ENCODE assay signal across 8 cellular contexts in the genomic region with DNA sequence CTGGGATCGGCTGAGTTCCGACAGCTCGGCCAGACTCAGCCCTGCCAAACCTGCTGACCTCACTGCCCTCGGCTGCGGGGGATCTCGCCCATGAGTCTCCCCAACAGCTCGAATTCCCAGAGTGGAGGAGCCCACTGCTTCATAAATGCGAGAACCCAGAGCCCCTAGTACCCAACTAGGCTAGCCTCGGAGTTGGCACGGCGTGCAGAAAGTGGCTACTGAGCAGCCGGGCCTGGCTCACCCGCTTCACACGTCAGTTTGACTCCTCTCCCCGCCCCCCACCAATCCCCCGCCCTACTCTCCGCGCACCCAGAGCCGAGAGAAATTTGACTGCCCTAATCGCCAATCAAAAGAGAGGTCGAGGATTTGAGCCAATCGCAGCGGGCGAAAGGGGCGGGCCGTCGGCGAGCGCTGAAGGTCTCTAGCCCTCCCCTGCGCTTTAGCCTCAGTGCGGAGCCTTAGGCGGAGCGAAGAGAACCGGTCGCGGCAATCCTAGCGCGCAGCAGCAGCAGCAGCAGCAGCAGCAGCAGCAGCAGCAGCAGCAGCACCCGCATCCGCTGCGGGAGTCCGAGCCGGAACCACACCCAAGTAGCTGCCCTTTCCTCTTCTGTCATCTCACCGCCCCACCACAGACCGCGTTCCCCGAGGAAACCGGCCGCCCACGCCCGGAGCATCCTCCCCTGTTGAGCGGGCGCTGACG. TPM values are rescaled to one million over a fixed set of nuclear protein-coding genes. Genes with fewer than 3 reads are reported as not detected.
DNase-seq lines count a peak whose midpoint lies in the region; ATAC-seq and TF ChIP-seq lines count a peak whose summit lies in the region.

A gene (plus strand): TSS at position 448 of the 700 bp plus-strand sequence. CDS start 264 bp downstream, outside the sequence.

- TF ChIP-seq CTCF in H9 (conservative IDR thresholded peaks at IDR 0.05) (no peak), fibroblast of the aortic adventitia (IDR thresholded peaks at IDR 0.05; ENCODE audit: insufficient read depth, low read length) (no peak), nephron progenitor cell (IDR thresholded peaks at IDR 0.05) (no peak)

- peak within 1 kb of the TSS; percentile 92 for H3K4me2 ChIP-seq in H9 (ENCODE audit: insufficient read depth, insufficient read length, low read length)

- H3K36me3 Mint-ChIP-seq in H9 (ENCODE audit: insufficient read depth in 1 of 3, low read depth in 3 of 3) (peaks cover 5 to 19% (median 7%) of the 10 kb centered on the region in 3 experiments; a peak in 6 of 7 replicates), nephron progenitor cell (ENCODE audit: low read depth) (peaks cover 17% of the 10 kb centered on the region)

- peak within 1 kb of the TSS; percentile 77; the same call in 1 of the 2 replicates for H3K14ac ChIP-seq in H9 (ENCODE audit: insufficient read depth, low read length)

- no peak within 1 kb of the TSS for H2AK5ac ChIP-seq in H9 (ENCODE audit: insufficient read length, low read length)

- H3K9me3 ChIP-seq in H9 (ENCODE audit: control insufficient read depth, low read depth, low read length) (no peaks in the 10 kb centered on the region), MG63 (no peaks in the 10 kb centered on the region)

- no peak within 1 kb of the TSS for H4K8ac ChIP-seq in H9 (replicated peaks; ENCODE audit: insufficient read length, low read depth, low read length)

- peak within 1 kb of the TSS; percentile 58 to 89 (median 81); a peak in 4 of 7 replicates for H3K27ac Mint-ChIP-seq in H9
- H3K27ac Mint-ChIP-seq in nephron progenitor cell: peak within 1 kb of the TSS; percentile 94
- peak within 1 kb of the TSS; percentile 99 for H3K27ac Mint-ChIP-seq in stimulated activated naive CD8-positive, alpha-beta T cell treated with anti-CD3 and anti-CD28 coated beads, Interleukin-15, amount 100 ng/mL, for 72 hours

- no peak within 1 kb of the TSS for H3K27ac ChIP-seq in H9 (ENCODE audit: insufficient read length, low read depth, low read length)

- WGBS in H9 (ENCODE audit: extremely low coverage, insufficient read length, low lambda C conversion rate): no CpG with 5 or more reads among the region's 54 CpGs

- ATAC-seq in stimulated activated naive CD8-positive, alpha-beta T cell treated with anti-CD3 and anti-CD28 coated beads, Interleukin-15, amount 100 ng/mL, for 72 hours: peak; percentile 78

- no peak within 1 kb of the TSS for H2BK15ac ChIP-seq in H9 (ENCODE audit: low read depth, low read length)

- no peaks in the 10 kb centered on the region for H4K20me1 ChIP-seq in H9 (ENCODE audit: control insufficient read depth, insufficient read depth, insufficient read length)

- peak within 1 kb of the TSS; percentile 40 for H3K18ac ChIP-seq in H9 (ENCODE audit: insufficient read length, low read depth, low read length)

- H4K5ac ChIP-seq in H9 (ENCODE audit: insufficient read length, low read depth, low read length): no peak within 1 kb of the TSS

- peak within 1 kb of the TSS; percentile 92 for H2AFZ ChIP-seq in H9 (ENCODE audit: low read length)

- H3K36me3 ChIP-seq in MG63: peaks cover 40% of the 10 kb centered on the region

- H3K27me3 Mint-ChIP-seq in H9 (ENCODE audit: low read depth) (no peaks in the 10 kb centered on the region), nephron progenitor cell (ENCODE audit: low read depth, poor library complexity) (no peaks in the 10 kb centered on the region)
- no peaks in the 10 kb centered on the region for H3K27me3 Mint-ChIP-seq in stimulated activated naive CD8-positive, alpha-beta T cell treated with anti-CD3 and anti-CD28 coated beads, Interleukin-15, amount 100 ng/mL, for 72 hours

- H3K4me3 Mint-ChIP-seq in H9 (peak within 1 kb of the TSS; percentile 89 to 96), nephron progenitor cell (peak within 1 kb of the TSS; percentile 96)
- peak within 1 kb of the TSS; percentile 92 to 97 for H3K4me3 Mint-ChIP-seq in stimulated activated naive CD8-positive, alpha-beta T cell treated with anti-CD3 and anti-CD28 coated beads, Interleukin-15, amount 100 ng/mL, for 72 hours

- H3K23me2 ChIP-seq in H9 (ENCODE audit: insufficient read length, low read depth, low read length, poor library complexity, severe bottlenecking): peaks cover 10% of the 10 kb centered on the region

- no peak within 1 kb of the TSS for H2BK12ac ChIP-seq in H9 (ENCODE audit: insufficient read length, low read depth, low read length)

- H3K79me2 ChIP-seq in H9 (ENCODE audit: insufficient read depth, low read length): peaks cover 22% of the 10 kb centered on the region; the same call in 1 of the 2 replicates

- H3K4me1 Mint-ChIP-seq in H9 (peaks cover 26 to 33% of the 10 kb centered on the region in 2 experiments), nephron progenitor cell (peaks cover 35% of the 10 kb centered on the region)
- H3K4me1 Mint-ChIP-seq in stimulated activated naive CD8-positive, alpha-beta T cell treated with anti-CD3 and anti-CD28 coated beads, Interleukin-15, amount 100 ng/mL, for 72 hours: peaks cover 39% of the 10 kb centered on the region

- no peak within 1 kb of the TSS for H2BK20ac ChIP-seq in H9 (ENCODE audit: low read depth, low read length, poor library complexity, severe bottlenecking)

- no peak within 1 kb of the TSS for H2BK5ac ChIP-seq in H9 (ENCODE audit: insufficient read length, low read length)

- DNase-seq in ELR (ENCODE audit: low read depth) (peak; percentile 98), H9 (peak; percentile 97), MG63 (peak; percentile 97), SHP77 treated with DMSO at 0.1 percent for 48 hours (lab: John Stamatoyannopoulos, UW) (peak; percentile 93), fibroblast of the aortic adventitia (ENCODE audit: low read depth) (peak; percentile 97), nephron progenitor cell (peak; percentile 96)
- DNase-seq in activated effector memory CD4-positive, alpha-beta T cell treated with anti-CD3 and anti-CD28 coated beads, Interleukin-2, amount 50 U/mL, for 16 hours: peak; percentile 98
- peak; percentile 95 to 97 for DNase-seq in stimulated activated naive CD8-positive, alpha-beta T cell treated with anti-CD3 and anti-CD28 coated beads, Interleukin-15, amount 100 ng/mL, for 72 hours

- no peaks in the 10 kb centered on the region for H3K9me3 Mint-ChIP-seq in H9
- H3K9me3 Mint-ChIP-seq in nephron progenitor cell: no peaks in the 10 kb centered on the region
- H3K9me3 Mint-ChIP-seq in stimulated activated naive CD8-positive, alpha-beta T cell treated with anti-CD3 and anti-CD28 coated beads, Interleukin-15, amount 100 ng/mL, for 72 hours: no peaks in the 10 kb centered on the region

- H3K27me3 ChIP-seq in H9 (ENCODE audit: insufficient read depth, low read length) (no peaks in the 10 kb centered on the region), MG63 (no peaks in the 10 kb centered on the region)

- H3K4me3 ChIP-seq in MG63: peak within 1 kb of the TSS; percentile 65
- H3K4me3 ChIP-seq in fibroblast of the aortic adventitia (ENCODE audit: low read depth, low read length): peak within 1 kb of the TSS; percentile 98

- H3K79me1 ChIP-seq in H9 (ENCODE audit: insufficient read depth, low read depth, low read length, poor library complexity, severe bottlenecking): no peaks in the 10 kb centered on the region

- no peak within 1 kb of the TSS for H3K23ac ChIP-seq in H9 (ENCODE audit: insufficient read length, low read depth, low read length)

- no peak within 1 kb of the TSS for H3T11ph ChIP-seq in H9 (ENCODE audit: low read length)

- H2BK120ac ChIP-seq in H9 (ENCODE audit: low read depth, low read length, poor library complexity, severe bottlenecking): no peak within 1 kb of the TSS

- no peaks in the 10 kb centered on the region; the same call in 1 of the 2 replicates for H3K4me1 ChIP-seq in H9 (ENCODE audit: insufficient read depth, low read length)

- H3K4ac ChIP-seq in H9 (ENCODE audit: low read depth, low read length): no peak within 1 kb of the TSS

- H4K91ac ChIP-seq in H9 (ENCODE audit: insufficient read length, low read depth, low read length): no peak within 1 kb of the TSS

- peak within 1 kb of the TSS; percentile 66 for H3K9ac ChIP-seq in H9 (ENCODE audit: extremely low read depth, insufficient read length, low read length)

- no peak within 1 kb of the TSS for H3K56ac ChIP-seq in H9 (ENCODE audit: insufficient read length, low read depth, low read length)

RNA-seq across cellular contexts. Expression of the gene that starts here (rescaled TPM):
- total RNA-seq in H9 (2021) (69.3 and 70.6 TPM in 2 replicates), fibroblast of the aortic adventitia (ENCODE audit: low replicate concordance) (116 and 627 TPM in 2 replicates)
- total RNA-seq in MG63 (2014; rRNA removed; shearing (Covaris generic); ENCODE audit: low replicate concordance): 118 and 149 TPM in 2 replicates
